In the genomic region with DNA sequence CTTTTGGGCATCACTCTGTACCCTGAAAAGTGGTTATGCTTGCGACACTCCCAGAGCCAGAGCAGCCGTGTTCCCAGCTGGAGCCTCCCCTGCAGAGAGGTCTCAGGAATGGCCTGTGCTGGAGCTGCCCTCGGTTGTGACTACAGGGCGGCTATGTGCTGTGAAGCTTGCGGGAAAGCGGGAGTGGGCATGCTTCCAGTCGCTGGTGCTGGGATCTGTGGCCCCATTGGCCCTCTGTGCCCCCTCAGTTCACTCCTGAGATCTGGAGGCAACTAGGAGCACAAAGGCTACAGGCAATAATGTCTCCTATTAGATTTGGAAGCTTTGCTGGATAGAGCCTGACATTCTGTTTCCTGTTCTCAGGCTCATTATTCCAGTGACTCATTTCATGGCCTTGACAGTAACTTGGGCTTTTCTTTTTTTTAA, we compare ENCODE assay signal across 9 cellular contexts. TPM values are rescaled to one million over a fixed set of nuclear protein-coding genes. Genes with fewer than 3 reads are reported as not detected.
DNase-seq lines count a peak whose midpoint lies in the region; ATAC-seq and TF ChIP-seq lines count a peak whose summit lies in the region.
"Had no signal": no experiment of that assay in that cellular context is flagged by ENCODE, and none has a peak within 500 bp of the region (broad histone marks: within the 10 kb centered on the region; RNA-seq: fewer than 3 reads in every experiment).

No MANE protein-coding gene starts in this region.

- no peak overlapping the region for H4K8ac ChIP-seq in trophoblast cell (ENCODE audit: low read depth, low read length)

- H3K4me3 Mint-ChIP-seq in endodermal cell (no peak overlapping the region), T-helper 17 cell (no peak overlapping the region)
- H3K4me3 Mint-ChIP-seq in activated naive CD4-positive, alpha-beta T cell treated with anti-CD3 and anti-CD28 coated beads for 36 hours = no peak overlapping the region

- H3K27ac Mint-ChIP-seq in endodermal cell (no peak overlapping the region), T-helper 17 cell (no peak overlapping the region)
- no peak overlapping the region for H3K27ac Mint-ChIP-seq in activated naive CD4-positive, alpha-beta T cell treated with anti-CD3 and anti-CD28 coated beads for 36 hours

- no peaks in the 10 kb centered on the region for H3K4me1 Mint-ChIP-seq in endodermal cell
- peaks cover 11% of the 10 kb centered on the region for H3K4me1 Mint-ChIP-seq in T-helper 17 cell
- peaks cover 43% of the 10 kb centered on the region for H3K4me1 Mint-ChIP-seq in activated naive CD4-positive, alpha-beta T cell treated with anti-CD3 and anti-CD28 coated beads for 36 hours (ENCODE audit: low read depth)

- H3K79me1 ChIP-seq in trophoblast cell (ENCODE audit: low read length) = no peaks in the 10 kb centered on the region

- H3K4me3 ChIP-seq in AG10803 (ENCODE audit: low read length) (no peak overlapping the region), endodermal cell (ENCODE audit: low read length) (no peak overlapping the region), trophoblast cell (ENCODE audit: low read depth, low read length) (no peak overlapping the region)

- H3K79me2 ChIP-seq in trophoblast cell (ENCODE audit: control insufficient read depth, insufficient read depth, low read length, poor library complexity) = no peaks in the 10 kb centered on the region

- H2BK5ac ChIP-seq in trophoblast cell (ENCODE audit: low read depth, low read length, poor library complexity) = no peak overlapping the region

- H3K27me3 ChIP-seq in endodermal cell (ENCODE audit: control insufficient read depth, insufficient read depth, low read length, poor library complexity, severe bottlenecking) (no peaks in the 10 kb centered on the region), trophoblast cell (ENCODE audit: insufficient read depth, low read length) (no peaks in the 10 kb centered on the region)

- peaks cover 67% of the 10 kb centered on the region for H3K36me3 ChIP-seq in endodermal cell (ENCODE audit: control insufficient read depth, insufficient read depth, low read length)
- peaks cover 11 to 27% of the 10 kb centered on the region in 2 experiments for H3K36me3 ChIP-seq in trophoblast cell (ENCODE audit: control insufficient read depth in 1 of 2, insufficient read depth in 2 of 2, low read length in 2 of 2)

- no peaks in the 10 kb centered on the region for H3K27me3 Mint-ChIP-seq in endodermal cell (ENCODE audit: insufficient read depth)
- H3K27me3 Mint-ChIP-seq in T-helper 17 cell = no peaks in the 10 kb centered on the region
- no peaks in the 10 kb centered on the region for H3K27me3 Mint-ChIP-seq in activated naive CD4-positive, alpha-beta T cell treated with anti-CD3 and anti-CD28 coated beads for 36 hours (ENCODE audit: low read depth)

- H3K27ac ChIP-seq in endodermal cell (ENCODE audit: low read depth, low read length) (no peak overlapping the region), trophoblast cell (ENCODE audit: low read depth, low read length) (no peak overlapping the region)

- no peak for ATAC-seq in T-helper 17 cell

- no peak overlapping the region for H2BK12ac ChIP-seq in trophoblast cell (ENCODE audit: low read length)

- DNase-seq in AG10803 (ENCODE audit: low read depth) (peak; percentile 40), M059J (ENCODE audit: low read depth) (peak; percentile 64), endodermal cell (peak; percentile 59), trophoblast cell (no peak), UCSD-AML1 (lab: John Stamatoyannopoulos, UW; ENCODE audit: unreplicated experiment) (no peak), H4 (ENCODE audit: low spot score) (no peak), T-helper 17 cell (no peak)
- no peak for DNase-seq in activated naive CD4-positive, alpha-beta T cell treated with anti-CD3 and anti-CD28 coated beads for 36 hours
- DNase-seq: AML-193 had no signal

- H3K9me3 ChIP-seq in endodermal cell (ENCODE audit: control insufficient read depth, low read length) = no peaks in the 10 kb centered on the region
- no peaks in the 10 kb centered on the region for H3K9me3 ChIP-seq in trophoblast cell (ENCODE audit: insufficient read depth, low read depth, low read length)
- no peaks in the 10 kb centered on the region for H3K9me3 ChIP-seq in T-helper 17 cell (ENCODE audit: control insufficient read depth, low read length, poor library complexity, severe bottlenecking)

- H3K9me3 Mint-ChIP-seq in endodermal cell = no peaks in the 10 kb centered on the region
- H3K9me3 Mint-ChIP-seq in activated naive CD4-positive, alpha-beta T cell treated with anti-CD3 and anti-CD28 coated beads for 36 hours = no peaks in the 10 kb centered on the region

- H2BK120ac ChIP-seq in trophoblast cell (ENCODE audit: insufficient read depth, low read length, poor library complexity) = no peak overlapping the region

- 95 to 97% methylated on average over 7 of the region's 7 CpGs for WGBS in endodermal cell (ENCODE audit: insufficient coverage in 1 of 2, insufficient read length in 1 of 2), 2 experiments
- no CpG with 5 or more reads among the region's 7 CpGs for WGBS in trophoblast cell (ENCODE audit: extremely low coverage, insufficient coverage, insufficient read length)

- H3K4ac ChIP-seq in trophoblast cell (ENCODE audit: low read depth, low read length) = no peak overlapping the region

- H2AK5ac ChIP-seq in trophoblast cell (ENCODE audit: low read length) = no peak overlapping the region

- H4K12ac ChIP-seq in trophoblast cell (ENCODE audit: low read depth, low read length) = no peak overlapping the region

- CTCF ChIA-PET in activated naive CD4-positive, alpha-beta T cell treated with anti-CD3 and anti-CD28 coated beads for 36 hours (lab: Charles Lee) = interaction anchor here (1.3 to 5.4 kb wide), 2 partner anchors 18 to 127 kb away, joined by 4 to 42 read pairs; no protein-coding TSS in a partner anchor

- H3K36me3 Mint-ChIP-seq in endodermal cell (ENCODE audit: low read depth) = peaks cover 46% of the 10 kb centered on the region
- peaks cover 12% of the 10 kb centered on the region for H3K36me3 Mint-ChIP-seq in T-helper 17 cell (ENCODE audit: low read depth)
- peaks cover 38% of the 10 kb centered on the region for H3K36me3 Mint-ChIP-seq in activated naive CD4-positive, alpha-beta T cell treated with anti-CD3 and anti-CD28 coated beads for 36 hours (ENCODE audit: low read depth)

- H3K18ac ChIP-seq in trophoblast cell (ENCODE audit: low read length) = no peak overlapping the region

- peak overlapping the region; percentile 2 for H4K91ac ChIP-seq in trophoblast cell (ENCODE audit: low read depth, low read length)

- no peak overlapping the region for H3K9ac ChIP-seq in endodermal cell (ENCODE audit: extremely low read depth, low read length, poor library complexity, severe bottlenecking)
- H3K9ac ChIP-seq in trophoblast cell (ENCODE audit: low read length) = no peak overlapping the region

- no peak overlapping the region for H2AFZ ChIP-seq in trophoblast cell (ENCODE audit: insufficient read depth, low read length, poor library complexity)

- H3K4me1 ChIP-seq in endodermal cell (ENCODE audit: control insufficient read depth, insufficient read depth, low read length) (no peaks in the 10 kb centered on the region), trophoblast cell (ENCODE audit: control insufficient read depth in 1 of 2, insufficient read depth in 2 of 2, low read length in 2 of 2) (peaks cover 0 to 3% of the 10 kb centered on the region in 2 experiments)

- H3K14ac ChIP-seq in trophoblast cell (ENCODE audit: low read length) = no peak overlapping the region

- no peak overlapping the region for H3K4me2 ChIP-seq in trophoblast cell (ENCODE audit: low read length)

- H3K23ac ChIP-seq in trophoblast cell (ENCODE audit: low read length) = no peak overlapping the region

- intact Hi-C loops in activated naive CD4-positive, alpha-beta T cell treated with anti-CD3 and anti-CD28 coated beads for 36 hours (cut with micrococcal nuclease) = no loop called here

- TF ChIP-seq CTCF in AG10803 (conservative IDR thresholded peaks at IDR 0.05; ENCODE audit: low read length) (no peak), endodermal cell (conservative IDR thresholded peaks at IDR 0.05) (no peak)

RNA-seq across cellular contexts. Expression of gene GPR107, which starts 56.9 kb away (rescaled TPM):
- 32.2 and 33.7 TPM in 2 replicates for total RNA-seq in M059J (2014; rRNA removed; shearing (Covaris generic))
- total RNA-seq in endodermal cell (10 to 100 TPM; 50.7 to 62.0 TPM), T-helper 17 cell (10 to 100 TPM; 22.1 to 26.2 TPM)
- 42.7 TPM for polyA plus RNA-seq in endodermal cell (2013, experiment 1 of 2)
- 40.5 TPM for polyA plus RNA-seq in endodermal cell (2013, experiment 2 of 2)
- 32.0 and 32.1 TPM in 2 replicates for polyA plus RNA-seq in trophoblast cell (2013)
- 13.0 and 21.3 TPM in 2 replicates for total RNA-seq in H4 (2014; rRNA removed; shearing (Covaris generic))
- total RNA-seq in activated naive CD4-positive, alpha-beta T cell treated with anti-CD3 and anti-CD28 coated beads for 36 hours = 10 to 100 TPM; 19.0 to 20.0 TPM

Comparison
In these comparisons a context has a peak if more than half of its experiments do, and no peak if none do; other contexts are left out.
1. DNase-seq: peak in AG10803 (single experiment), M059J (single experiment) and endodermal cell (single experiment); none in trophoblast cell (0 of 2), UCSD-AML1 (single experiment), H4 (single experiment), T-helper 17 cell (0 of 3) and activated naive CD4-positive, alpha-beta T cell treated with anti-CD3 and anti-CD28 coated beads for 36 hours (single experiment).